ENCODE assay signal across 8 cellular contexts in the genomic region with DNA sequence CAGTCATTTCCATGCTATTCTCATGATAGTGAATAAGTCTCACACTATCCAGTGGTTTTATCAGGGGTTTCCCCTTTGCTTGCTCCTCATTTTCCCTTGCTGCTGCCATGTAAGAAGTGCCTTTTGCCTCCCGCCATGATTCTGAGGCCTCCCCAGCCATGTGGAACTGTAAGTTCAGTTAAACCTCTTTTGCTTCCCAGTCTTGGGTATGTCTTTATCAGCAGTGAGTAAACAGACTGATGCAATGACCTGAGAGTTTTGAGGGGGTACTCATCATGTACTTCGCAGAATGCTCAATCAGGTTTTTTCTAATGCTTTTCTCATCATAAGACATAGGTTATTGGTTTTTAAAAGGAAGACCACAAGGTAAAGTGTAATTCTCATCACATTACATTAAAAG.
DNase-seq lines count a peak whose midpoint lies in the region; ATAC-seq, FAIRE-seq and TF ChIP-seq lines count a peak whose summit lies in the region.
"Not testable (repeated sequence)": the region's sequence is repeated elsewhere in the genome, so short reads cannot be mapped to it uniquely, and the experiment has no call there.

No MANE protein-coding gene starts in this region.

- H2BK15ac ChIP-seq in IMR-90 (ENCODE audit: low read depth, low read length) = not testable (repeated sequence)

- peaks cover 11% of the 10 kb centered on the region for H3K9me3 Mint-ChIP-seq in progenitor cell of endocrine pancreas (ENCODE audit: low read depth)

- not testable (repeated sequence) for H3K14ac ChIP-seq in IMR-90 (replicated peaks; ENCODE audit: low read depth, low read length)

- H2AK9ac ChIP-seq in IMR-90 (replicated peaks; ENCODE audit: low read depth, low read length, poor library complexity) = not testable (repeated sequence)

- peak; percentile 24; the same call in 1 of the 2 replicates for ATAC-seq in IMR-90 (ENCODE audit: low read depth)

- intact Hi-C loops in IMR-90 (cut with micrococcal nuclease) = not testable (repeated sequence)

- not testable (repeated sequence) for H3K36me3 Mint-ChIP-seq in progenitor cell of endocrine pancreas (ENCODE audit: insufficient read depth)

- H3K9ac ChIP-seq in IMR-90 (ENCODE audit: low read depth, low read length); adipocyte (ENCODE audit: low read length): not testable (repeated sequence)

- H3K4me2 ChIP-seq in IMR-90 (ENCODE audit: low read depth, low read length) = not testable (repeated sequence)

- H2BK120ac ChIP-seq in IMR-90 (ENCODE audit: low read depth, low read length) = peak overlapping the region; percentile 22; the same call in 1 of the 2 replicates

- dilution Hi-C loops in IMR-90 (cut with HindIII; ENCODE audit: low sequenced_read_pairs, unreplicated experiment) = not testable (repeated sequence)

- not testable (repeated sequence) for H3K4me1 ChIP-seq in IMR-90 (ENCODE audit: control insufficient read depth, insufficient read depth, low read length); adipocyte (ENCODE audit: control insufficient read depth, insufficient read depth, low read length)

- not testable (repeated sequence) for H3K4me3 ChIP-seq in AG09309 (ENCODE audit: control insufficient read depth, low read depth, low read length); IMR-90 (ENCODE audit: insufficient read depth, low read depth, low read length); adipocyte (ENCODE audit: low read length); bronchial epithelial cell (ENCODE audit: low read depth, low read length); fibroblast of mammary gland (ENCODE audit: control insufficient read depth, low read depth, low read length)

- not testable (repeated sequence) for H3K27ac ChIP-seq in IMR-90 (ENCODE audit: insufficient read depth, low read length)

- H3K79me1 ChIP-seq in IMR-90 (ENCODE audit: low read depth in 1 of 2, low read length in 2 of 2) = not testable (repeated sequence)

- H3K23ac ChIP-seq in IMR-90 (ENCODE audit: low read depth, low read length) = not testable (repeated sequence)

- H3K27me3 Mint-ChIP-seq in progenitor cell of endocrine pancreas = not testable (repeated sequence)

- TF ChIP-seq CTCF in AG09309 (IDR thresholded peaks at IDR 0.05; ENCODE audit: control insufficient read depth, insufficient read depth, low read depth, low read length, missing control alignments); IMR-90 (conservative IDR thresholded peaks at IDR 0.05; ENCODE audit: low read depth, low read length); bronchial epithelial cell (IDR thresholded peaks at IDR 0.05; ENCODE audit: insufficient read depth, low read length, severe bottlenecking); fibroblast of mammary gland (conservative IDR thresholded peaks at IDR 0.05; ENCODE audit: control insufficient read depth, insufficient read depth, low read depth, low read length); progenitor cell of endocrine pancreas (IDR thresholded peaks at IDR 0.05; ENCODE audit: unreplicated experiment): not testable (repeated sequence)

- not testable (repeated sequence) for H2BK5ac ChIP-seq in IMR-90 (ENCODE audit: low read depth, low read length, poor library complexity, severe bottlenecking)

- H4K5ac ChIP-seq in IMR-90 (ENCODE audit: low read depth, low read length) = not testable (repeated sequence)

- POLR2A ChIA-PET in IMR-90 (lab: Charles Lee; ENCODE audit: unreplicated experiment) = not testable (repeated sequence)

- H3K56ac ChIP-seq in IMR-90 (ENCODE audit: extremely low read depth, insufficient read depth, low read length) = not testable (repeated sequence)

- H2AFZ ChIP-seq in IMR-90 (replicated peaks; ENCODE audit: low read length, poor library complexity) = not testable (repeated sequence)

- not testable (repeated sequence) for BruUV-seq in IMR-90 (replicated peaks; lab: Mats Ljungman, UMichigan)

- peak overlapping the region; percentile 71 for H3K27ac Mint-ChIP-seq in progenitor cell of endocrine pancreas

- H4K8ac ChIP-seq in IMR-90 (ENCODE audit: low read depth in 2 of 2, low read length in 2 of 2) = not testable (repeated sequence)

- peak; percentile 31 for DNase-seq in AG09309 (ENCODE audit: low read depth)
- peak; percentile 18 for DNase-seq in EL
- peak; percentile 76 for DNase-seq in IMR-90
- peak; percentile 3 for DNase-seq in adipocyte (ENCODE audit: low read depth)
- DNase-seq in bronchial epithelial cell (ENCODE audit: low read depth) = peak; percentile 67
- peak; percentile 47 for DNase-seq in fibroblast of mammary gland (ENCODE audit: low read depth)
- DNase-seq in glomerular visceral epithelial cell (ENCODE audit: extremely low spot score) = peak; percentile 2
- DNase-seq in progenitor cell of endocrine pancreas (ENCODE audit: low spot score, unreplicated experiment) = not testable (repeated sequence)

- H3K27me3 ChIP-seq in IMR-90 (ENCODE audit: control insufficient read depth, insufficient read depth, low read length); adipocyte (replicated peaks; ENCODE audit: control insufficient read depth, insufficient read depth, low read length); bronchial epithelial cell (ENCODE audit: control insufficient read depth, insufficient read depth, low read length): not testable (repeated sequence)

- WGBS in IMR-90 (ENCODE audit: extremely low coverage in 2 of 2, insufficient read length in 1 of 2), 2 experiments = no CpG with 5 or more reads among the region's 2 CpGs

- H2AK5ac ChIP-seq in IMR-90 (ENCODE audit: low read depth, low read length) = not testable (repeated sequence)

- H4K20me1 ChIP-seq in IMR-90 (ENCODE audit: insufficient read depth, low read length) = not testable (repeated sequence)

- H2BK20ac ChIP-seq in IMR-90 (ENCODE audit: low read depth, low read length) = not testable (repeated sequence)

- not testable (repeated sequence) for H3K4me1 Mint-ChIP-seq in progenitor cell of endocrine pancreas (ENCODE audit: low read depth)

- not testable (repeated sequence) for FAIRE-seq in bronchial epithelial cell (lab: Jason Lieb, UNC)

- CTCF ChIA-PET in IMR-90 (lab: Yijun Ruan, JAX) = not testable (repeated sequence)

- H4K91ac ChIP-seq in IMR-90 (ENCODE audit: insufficient read depth, low read depth, low read length) = not testable (repeated sequence)

- in situ Hi-C loops in IMR-90 (cut with MboI; ENCODE audit: low sequenced_read_pairs) = not testable (repeated sequence)

- H3K4me3 Mint-ChIP-seq in progenitor cell of endocrine pancreas (ENCODE audit: low read depth) = not testable (repeated sequence)

- not testable (repeated sequence) for H3K36me3 ChIP-seq in IMR-90 (ENCODE audit: control insufficient read depth, insufficient read depth, low read length); adipocyte (ENCODE audit: control insufficient read depth, insufficient read depth, low read length, severe bottlenecking); bronchial epithelial cell (ENCODE audit: control insufficient read depth, insufficient read depth, low read length)

- not testable (repeated sequence) for H3K9me3 ChIP-seq in IMR-90 (ENCODE audit: control insufficient read depth, insufficient read depth, low read length); adipocyte (ENCODE audit: control insufficient read depth, low read length)

- H3K18ac ChIP-seq in IMR-90 (ENCODE audit: low read depth, low read length) = not testable (repeated sequence)

- not testable (repeated sequence) for TF ChIP-seq POLR2A in IMR-90 (IDR thresholded peaks at IDR 0.05; ENCODE audit: low read depth, low read length)

- TF ChIP-seq RAD21 in IMR-90 (IDR thresholded peaks at IDR 0.05; ENCODE audit: low read length) = not testable (repeated sequence)

- H3K9me1 ChIP-seq in IMR-90 (ENCODE audit: insufficient read depth, low read length) = not testable (repeated sequence)

- H3K4ac ChIP-seq in IMR-90 (ENCODE audit: low read depth, low read length) = not testable (repeated sequence)

TF ChIP-seq in IMR-90, 13 proteins besides CTCF, POLR2A, EP300 and RAD21:
- peak; percentile 61 for TF ChIP-seq CEBPB (IDR thresholded peaks at IDR 0.05; ENCODE audit: low read depth, low read length)
